In the genomic region with DNA sequence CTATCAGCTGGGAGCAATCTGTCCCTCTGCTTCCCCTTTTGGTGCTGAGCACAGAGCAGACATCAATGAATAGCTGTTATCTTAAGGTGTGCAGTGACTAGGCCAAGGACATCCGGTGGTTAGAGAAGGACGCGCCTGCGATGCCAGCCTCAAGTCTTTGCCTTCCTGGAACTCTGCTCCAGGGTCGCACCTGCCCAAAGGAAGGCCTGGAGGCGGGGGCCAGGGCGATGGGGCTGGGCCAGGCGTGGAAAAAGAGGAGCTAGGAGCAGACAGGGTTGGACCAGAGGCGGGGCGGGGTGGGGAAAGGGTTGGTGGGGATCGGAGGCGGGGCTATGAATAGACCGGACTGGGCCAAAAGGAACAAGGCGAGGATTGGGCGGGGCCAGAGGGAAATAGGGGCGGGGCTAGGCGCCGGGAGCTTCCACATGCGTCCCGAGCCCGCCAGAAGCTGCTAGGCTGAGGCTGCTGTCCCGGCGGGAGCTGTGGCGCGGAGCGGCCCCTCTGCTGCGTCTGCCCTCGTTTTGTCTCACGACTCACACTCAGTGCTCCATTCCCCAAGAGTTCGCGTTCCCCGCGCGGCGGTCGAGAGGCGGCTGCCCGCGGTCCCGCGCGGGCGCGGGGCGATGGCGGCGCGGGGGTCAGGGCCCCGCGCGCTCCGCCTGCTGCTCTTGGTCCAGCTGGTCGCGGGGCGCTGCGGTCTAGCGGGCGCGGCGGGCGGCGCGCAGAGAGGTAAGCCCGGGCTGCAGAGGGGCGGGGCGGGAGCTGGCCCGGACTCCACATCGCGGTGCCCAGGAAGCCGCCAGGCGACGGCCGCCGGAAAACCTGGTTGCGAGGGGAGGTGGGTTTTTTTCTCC, we compare ENCODE assay signal across 8 cellular contexts. TPM values are rescaled to one million over a fixed set of nuclear protein-coding genes. Genes with fewer than 3 reads are reported as not detected.
DNase-seq lines count a peak whose midpoint lies in the region; ATAC-seq and TF ChIP-seq lines count a peak whose summit lies in the region.

Gene CHRNA5, plus strand, starts transcription at position 424 of the 854 bp plus-strand sequence. Its CDS starts 200 bp downstream, at position 624.

- no peaks in the 10 kb centered on the region for H3K9me3 ChIP-seq in lower lobe of right lung

- H3K27me3 ChIP-seq in lower lobe of right lung (ENCODE audit: low read depth) = no peaks in the 10 kb centered on the region

- TF ChIP-seq CTCF in lower lobe of right lung (IDR thresholded peaks at IDR 0.05) = no peak

- DNase-seq in AG08396 (ENCODE audit: low spot score) (peak; percentile 86), NCI-H510A (lab: John Stamatoyannopoulos, UW) (peak; percentile 88), dermis microvascular lymphatic vessel endothelial cell (ENCODE audit: low read depth in 2 of 2) (peak; percentile 17 to 89), lower lobe of right lung (peak; percentile 92)
- peak; percentile 87 for DNase-seq in activated CD4-positive, alpha-beta T cell treated with anti-CD3 and anti-CD28 coated beads for 48 hours
- peak; percentile 59 for DNase-seq in stimulated activated CD8-positive, alpha-beta memory T cell treated with anti-CD3 and anti-CD28 coated beads, Interleukin-12 subunit alpha, Interleukin-12 subunit beta, amount 100 ng/mL, for 4 hours (ENCODE audit: low read depth)

- H3K4me1 ChIP-seq in lower lobe of right lung = peaks cover 14% of the 10 kb centered on the region

- H3K27ac ChIP-seq in lower lobe of right lung = no peak within 1 kb of the TSS

- H3K36me3 ChIP-seq in lower lobe of right lung = no peaks in the 10 kb centered on the region

- peak within 1 kb of the TSS; percentile 61 for H3K4me3 ChIP-seq in lower lobe of right lung

- intact Hi-C loops in lower lobe of right lung (cut with DNase I) = no loop called here

- ATAC-seq in GM19025 (IDR thresholded peaks at IDR 0.05; ENCODE audit: low read depth, unreplicated experiment) (peak; percentile 81), HG03378 (IDR thresholded peaks at IDR 0.05; ENCODE audit: unreplicated experiment) (peak; percentile 65), lower lobe of right lung (peak; percentile 97 to 98)

RNA-seq across cellular contexts. Expression of gene CHRNA5, which starts in this region (rescaled TPM):
- total RNA-seq in dermis microvascular lymphatic vessel endothelial cell (2.0 and 2.1 TPM in 2 replicates), lower lobe of right lung (2.6 TPM)
